1 cellular context compared by ENCODE assay signal in genomic region chr11:131906963-131907362, GRCh38.
TF ChIP-seq lines count a peak whose summit lies in the region.

No MANE protein-coding gene starts in this region.

TF ChIP-seq in IMR-90, 13 proteins besides CTCF, POLR2A, EP300 and RAD21 (continued from another document):
- no peak for TF ChIP-seq ELK1 (IDR thresholded peaks at IDR 0.05; ENCODE audit: borderline replicate concordance, low read depth, low read length)
- no peak for TF ChIP-seq BHLHE40 (IDR thresholded peaks at IDR 0.05; ENCODE audit: low read depth, low read length)
- TF ChIP-seq MAFK (IDR thresholded peaks at IDR 0.05; ENCODE audit: low read depth, low read length) = no peak
- no peak for TF ChIP-seq FOS (IDR thresholded peaks at IDR 0.05; ENCODE audit: low read depth, low read length)
- TF ChIP-seq MXI1 (IDR thresholded peaks at IDR 0.05; ENCODE audit: borderline replicate concordance, low read depth, low read length) = no peak
- TF ChIP-seq RCOR1 (IDR thresholded peaks at IDR 0.05; ENCODE audit: insufficient replicate concordance, low read length) = no peak
- no peak for TF ChIP-seq USF2 (IDR thresholded peaks at IDR 0.05; ENCODE audit: low read depth, low read length)
- TF ChIP-seq CHD1 (IDR thresholded peaks at IDR 0.05; ENCODE audit: low read depth, low read length) = no peak
